18 cellular contexts compared by ENCODE assay signal in genomic region chr20:23334111-23334510, GRCh38.
DNase-seq lines count a peak whose midpoint lies in the region; ATAC-seq and TF ChIP-seq lines count a peak whose summit lies in the region.
"Had no signal": no experiment of that assay in that cellular context is flagged by ENCODE, and none has a peak within 500 bp of the region (broad histone marks: within the 10 kb centered on the region; RNA-seq: fewer than 3 reads in every experiment).

No MANE protein-coding gene starts in this region.

- H3K36me3 Mint-ChIP-seq in effector memory CD8-positive, alpha-beta T cell (ENCODE audit: insufficient read depth), result no peaks in the 10 kb centered on the region
- H3K36me3 Mint-ChIP-seq in activated T-cell treated with anti-CD3 and anti-CD28 coated beads, Interleukin-2, amount 50 U/mL, for 24 hours (ENCODE audit: low read depth), result no peaks in the 10 kb centered on the region

- H3K9me3 Mint-ChIP-seq in effector memory CD8-positive, alpha-beta T cell, result no peaks in the 10 kb centered on the region
- H3K9me3 Mint-ChIP-seq in activated T-cell treated with anti-CD3 and anti-CD28 coated beads, Interleukin-2, amount 50 U/mL, for 24 hours, result no peaks in the 10 kb centered on the region

- no peak for TF ChIP-seq CTCF in GM12865 (IDR thresholded peaks at IDR 0.05; ENCODE audit: insufficient read depth, low read depth, low read length, missing control alignments)

- H3K27ac Mint-ChIP-seq in effector memory CD8-positive, alpha-beta T cell, result peak overlapping the region; percentile 28 to 57
- H3K27ac Mint-ChIP-seq in activated T-cell treated with anti-CD3 and anti-CD28 coated beads, Interleukin-2, amount 50 U/mL, for 24 hours, result no peak overlapping the region

- H3K27me3 Mint-ChIP-seq in effector memory CD8-positive, alpha-beta T cell, result peaks cover 0 to 9% of the 10 kb centered on the region in 2 donors
- no peaks in the 10 kb centered on the region for H3K27me3 Mint-ChIP-seq in activated T-cell treated with anti-CD3 and anti-CD28 coated beads, Interleukin-2, amount 50 U/mL, for 24 hours

- DNase-seq in NOMO-1 treated with DMSO at 0.1 percent for 48 hours (lab: John Stamatoyannopoulos, UW; ENCODE audit: unreplicated experiment) (peak; percentile 27), NOMO-1 treated with dmso at 0.1 percent for 144 hours (lab: John Stamatoyannopoulos, UW; ENCODE audit: unreplicated experiment) (no peak), GM12865 (ENCODE audit: low read depth) (peak; percentile 45), SKM-1 (lab: John Stamatoyannopoulos, UW; ENCODE audit: unreplicated experiment) (peak; percentile 13), NCI-H226 (no peak)
- DNase-seq in effector memory CD8-positive, alpha-beta T cell, result no peak
- DNase-seq in activated T-cell treated with anti-CD3 and anti-CD28 coated beads, Interleukin-2, amount 50 U/mL, for 24 hours, result no peak
- DNase-seq: 8988T, C1 segment of cervical spinal cord, COR-L47, DMS153, EL, GOT3, NCI-H1417, NCI-H1930, NCI-H2171, NCI-H82 had no signal

- H3K4me3 ChIP-seq in GM12865 (ENCODE audit: low read depth, low read length), result no peak overlapping the region

- H3K4me3 Mint-ChIP-seq in effector memory CD8-positive, alpha-beta T cell, result no peak overlapping the region
- H3K4me3 Mint-ChIP-seq in activated T-cell treated with anti-CD3 and anti-CD28 coated beads, Interleukin-2, amount 50 U/mL, for 24 hours, result no peak overlapping the region

- no peak for ATAC-seq in effector memory CD8-positive, alpha-beta T cell (replicated peaks)
- ATAC-seq in GM18502 (IDR thresholded peaks at IDR 0.05; ENCODE audit: poor library complexity, unreplicated experiment), result no peak

- peaks cover 4 to 6% of the 10 kb centered on the region in 2 donors for H3K4me1 Mint-ChIP-seq in effector memory CD8-positive, alpha-beta T cell (ENCODE audit: low read depth in 2 of 2)
- peaks cover 3% of the 10 kb centered on the region for H3K4me1 Mint-ChIP-seq in activated T-cell treated with anti-CD3 and anti-CD28 coated beads, Interleukin-2, amount 50 U/mL, for 24 hours (ENCODE audit: low read depth)

Comparison
In these comparisons a context has a peak if more than half of its experiments do, and no peak if none do; other contexts are left out.
1. DNase-seq: peak in NOMO-1 treated with DMSO at 0.1 percent for 48 hours (single experiment), GM12865 (single experiment) and SKM-1 (single experiment); none in NOMO-1 treated with dmso at 0.1 percent for 144 hours (single experiment), effector memory CD8-positive, alpha-beta T cell (0 of 3), activated T-cell treated with anti-CD3 and anti-CD28 coated beads, Interleukin-2, amount 50 U/mL, for 24 hours (single experiment) and NCI-H226 (single experiment).